Comparison of ENCODE assay signal across 2 cellular contexts in the genomic region with DNA sequence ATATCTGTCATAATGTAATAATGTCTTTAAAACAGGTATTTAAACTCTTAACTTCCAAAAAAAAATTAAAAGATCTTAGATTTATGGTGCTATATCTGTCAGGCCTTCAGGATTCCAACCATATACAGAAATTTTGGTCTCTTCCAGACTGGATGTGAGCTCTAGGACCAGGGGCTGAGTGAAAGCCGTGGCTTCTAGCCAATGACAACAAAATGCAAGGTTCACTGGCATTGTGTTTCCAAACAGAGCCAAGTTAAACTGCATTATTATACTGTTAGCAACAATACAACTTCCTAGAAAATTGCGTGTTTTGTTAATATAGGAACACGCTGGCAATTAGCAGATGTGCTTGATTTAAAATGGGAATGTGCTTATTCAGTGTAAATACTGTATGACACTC.
TF ChIP-seq lines count a peak whose summit lies in the region.

No MANE protein-coding gene starts in this region.

TF ChIP-seq in SK-N-SH, 30 proteins besides CTCF, POLR2A, EP300 and RAD21 (continued from another document):
- TF ChIP-seq TCF12 (IDR thresholded peaks at IDR 0.05) = no peak
- TF ChIP-seq GABPA (IDR thresholded peaks at IDR 0.05; ENCODE audit: low read depth) = no peak
- TF ChIP-seq NRF1 (IDR thresholded peaks at IDR 0.05; ENCODE audit: low read depth, low read length) = no peak
- TF ChIP-seq, protein P1, sequence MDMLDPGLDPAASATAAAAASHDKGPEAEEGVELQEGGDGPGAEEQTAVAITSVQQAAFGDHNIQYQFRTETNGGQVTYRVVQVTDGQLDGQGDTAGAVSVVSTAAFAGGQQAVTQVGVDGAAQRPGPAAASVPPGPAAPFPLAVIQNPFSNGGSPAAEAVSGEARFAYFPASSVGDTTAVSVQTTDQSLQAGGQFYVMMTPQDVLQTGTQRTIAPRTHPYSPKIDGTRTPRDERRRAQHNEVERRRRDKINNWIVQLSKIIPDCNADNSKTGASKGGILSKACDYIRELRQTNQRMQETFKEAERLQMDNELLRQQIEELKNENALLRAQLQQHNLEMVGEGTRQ (IDR thresholded peaks at IDR 0.05; ENCODE audit: borderline replicate concordance, low read depth, low read length) = no peak
- TF ChIP-seq, protein P2, sequence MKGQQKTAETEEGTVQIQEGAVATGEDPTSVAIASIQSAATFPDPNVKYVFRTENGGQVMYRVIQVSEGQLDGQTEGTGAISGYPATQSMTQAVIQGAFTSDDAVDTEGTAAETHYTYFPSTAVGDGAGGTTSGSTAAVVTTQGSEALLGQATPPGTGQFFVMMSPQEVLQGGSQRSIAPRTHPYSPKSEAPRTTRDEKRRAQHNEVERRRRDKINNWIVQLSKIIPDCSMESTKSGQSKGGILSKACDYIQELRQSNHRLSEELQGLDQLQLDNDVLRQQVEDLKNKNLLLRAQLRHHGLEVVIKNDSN (IDR thresholded peaks at IDR 0.05; ENCODE audit: borderline replicate concordance, low read depth) = no peak
- no peak for TF ChIP-seq SIN3A (IDR thresholded peaks at IDR 0.05; ENCODE audit: borderline replicate concordance, low read depth, low read length)
- TF ChIP-seq NFIC (IDR thresholded peaks at IDR 0.05; ENCODE audit: borderline replicate concordance) = no peak
- TF ChIP-seq EZH2phosphoT487 (IDR thresholded peaks at IDR 0.05; ENCODE audit: borderline replicate concordance, low read depth) = no peak
- no peak for TF ChIP-seq MEF2A (IDR thresholded peaks at IDR 0.05; ENCODE audit: borderline replicate concordance, low read depth)
- no peak for TF ChIP-seq FOXJ3 (CRISPR knock-in tag; IDR thresholded peaks at IDR 0.05)
- TF ChIP-seq RFX5 (IDR thresholded peaks at IDR 0.05; ENCODE audit: low read length) = no peak
- no peak for TF ChIP-seq TEAD4 (IDR thresholded peaks at IDR 0.05; ENCODE audit: borderline replicate concordance, insufficient read depth)
- TF ChIP-seq, protein P3, sequence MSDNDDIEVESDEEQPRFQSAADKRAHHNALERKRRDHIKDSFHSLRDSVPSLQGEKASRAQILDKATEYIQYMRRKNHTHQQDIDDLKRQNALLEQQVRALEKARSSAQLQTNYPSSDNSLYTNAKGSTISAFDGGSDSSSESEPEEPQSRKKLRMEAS (IDR thresholded peaks at IDR 0.05; ENCODE audit: low read depth) = no peak
- no peak for TF ChIP-seq TAF1 (IDR thresholded peaks at IDR 0.05; ENCODE audit: borderline replicate concordance, low read depth, low read length)
- TF ChIP-seq FOXM1 (IDR thresholded peaks at IDR 0.05; ENCODE audit: low read depth) = no peak

TF ChIP-seq in SK-N-SH treated with all-trans-retinoic acid at 6 μM for 48 hours, 23 proteins besides CTCF, POLR2A, EP300 and RAD21 (continued from another document):
- TF ChIP-seq, protein P4, sequence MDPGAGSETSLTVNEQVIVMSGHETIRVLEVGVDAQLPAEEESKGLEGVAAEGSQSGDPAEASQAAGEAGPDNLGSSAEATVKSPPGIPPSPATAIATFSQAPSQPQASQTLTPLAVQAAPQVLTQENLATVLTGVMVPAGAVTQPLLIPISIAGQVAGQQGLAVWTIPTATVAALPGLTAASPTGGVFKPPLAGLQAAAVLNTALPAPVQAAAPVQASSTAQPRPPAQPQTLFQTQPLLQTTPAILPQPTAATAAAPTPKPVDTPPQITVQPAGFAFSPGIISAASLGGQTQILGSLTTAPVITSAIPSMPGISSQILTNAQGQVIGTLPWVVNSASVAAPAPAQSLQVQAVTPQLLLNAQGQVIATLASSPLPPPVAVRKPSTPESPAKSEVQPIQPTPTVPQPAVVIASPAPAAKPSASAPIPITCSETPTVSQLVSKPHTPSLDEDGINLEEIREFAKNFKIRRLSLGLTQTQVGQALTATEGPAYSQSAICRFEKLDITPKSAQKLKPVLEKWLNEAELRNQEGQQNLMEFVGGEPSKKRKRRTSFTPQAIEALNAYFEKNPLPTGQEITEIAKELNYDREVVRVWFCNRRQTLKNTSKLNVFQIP (CRISPR knock-in tag; IDR thresholded peaks at IDR 0.05; ENCODE audit: borderline replicate concordance, low read depth) = no peak
